20 cellular contexts compared by ENCODE assay signal in genomic region chr5:150073086-150073625, GRCh38. TPM values are rescaled to one million over a fixed set of nuclear protein-coding genes. Genes with fewer than 3 reads are reported as not detected.
"Had no signal": no experiment of that assay in that cellular context is flagged by ENCODE, and none has a peak within 500 bp of the region (broad histone marks: within the 10 kb centered on the region; RNA-seq: fewer than 3 reads in every experiment).

No MANE protein-coding gene starts in this region.

- H3K27me3 Mint-ChIP-seq: activated CD8-positive, alpha-beta T cell treated with anti-CD3 and anti-CD28 coated beads for 36 hours; memory B cell; stimulated activated naive CD8-positive, alpha-beta T cell treated with anti-CD3 and anti-CD28 coated beads, Interleukin-15, amount 100 ng/mL, for 72 hours had no signal

- H3K9me3 Mint-ChIP-seq: activated CD8-positive, alpha-beta T cell treated with anti-CD3 and anti-CD28 coated beads for 36 hours; activated naive CD4-positive, alpha-beta T cell treated with anti-CD3 and anti-CD28 coated beads, Interleukin-2, amount 50 U/mL, for 72 hours; central memory CD8-positive, alpha-beta T cell; memory B cell; stimulated activated naive CD8-positive, alpha-beta T cell treated with anti-CD3 and anti-CD28 coated beads, Interleukin-15, amount 100 ng/mL, for 72 hours had no signal

- H3K27me3 ChIP-seq: pancreas, uterus had no signal

- H3K9me3 ChIP-seq: pancreas, thoracic aorta, uterus had no signal

- H3K27ac ChIP-seq: foreskin keratinocyte, pancreas, thoracic aorta, uterus had no signal

- DNase-seq: activated CD8-positive, alpha-beta T cell treated with anti-CD3 and anti-CD28 coated beads for 36 hours; amygdala; effector memory CD4-positive, alpha-beta T cell; foreskin keratinocyte; glutamatergic neuron; hypothalamus; kidney; left ventricle myocardium superior; stimulated activated naive CD8-positive, alpha-beta T cell treated with anti-CD3 and anti-CD28 coated beads, Interleukin-15, amount 100 ng/mL, for 72 hours; T-helper 1 cell; T1000 had no signal

- H3K4me3 Mint-ChIP-seq: activated CD8-positive, alpha-beta T cell treated with anti-CD3 and anti-CD28 coated beads for 36 hours; brain; central memory CD8-positive, alpha-beta T cell; memory B cell; stimulated activated naive CD8-positive, alpha-beta T cell treated with anti-CD3 and anti-CD28 coated beads, Interleukin-15, amount 100 ng/mL, for 72 hours had no signal

- H3K4me1 Mint-ChIP-seq: central memory CD8-positive, alpha-beta T cell; memory B cell; stimulated activated naive CD8-positive, alpha-beta T cell treated with anti-CD3 and anti-CD28 coated beads, Interleukin-15, amount 100 ng/mL, for 72 hours had no signal

- H3K4me3 ChIP-seq: pancreas, thoracic aorta, uterus had no signal

- ATAC-seq: activated CD8-positive, alpha-beta T cell treated with anti-CD3 and anti-CD28 coated beads for 36 hours; activated naive CD4-positive, alpha-beta T cell treated with anti-CD3 and anti-CD28 coated beads, Interleukin-2, amount 50 U/mL, for 72 hours; foreskin keratinocyte; left ventricle myocardium superior; pancreas; sciatic nerve; SK-N-SH treated with all-trans-retinoic acid at 6 μM for 48 hours; stimulated activated naive CD8-positive, alpha-beta T cell treated with anti-CD3 and anti-CD28 coated beads, Interleukin-15, amount 100 ng/mL, for 72 hours had no signal

- H3K27ac Mint-ChIP-seq: activated CD8-positive, alpha-beta T cell treated with anti-CD3 and anti-CD28 coated beads for 36 hours; activated naive CD4-positive, alpha-beta T cell treated with anti-CD3 and anti-CD28 coated beads, Interleukin-2, amount 50 U/mL, for 72 hours; brain; memory B cell; stimulated activated naive CD8-positive, alpha-beta T cell treated with anti-CD3 and anti-CD28 coated beads, Interleukin-15, amount 100 ng/mL, for 72 hours had no signal

- H3K36me3 Mint-ChIP-seq: activated naive CD4-positive, alpha-beta T cell treated with anti-CD3 and anti-CD28 coated beads, Interleukin-2, amount 50 U/mL, for 72 hours; brain had no signal

- H3K4me1 ChIP-seq: foreskin keratinocyte, pancreas, uterus had no signal

- H3K36me3 ChIP-seq: pancreas, thoracic aorta, uterus had no signal

RNA-seq across cellular contexts. Expression of gene CSF1R, which starts 13.2 kb away (rescaled TPM):
- total RNA-seq: activated CD8-positive, alpha-beta T cell treated with anti-CD3 and anti-CD28 coated beads for 36 hours; foreskin keratinocyte had no signal
